In the genomic region with DNA sequence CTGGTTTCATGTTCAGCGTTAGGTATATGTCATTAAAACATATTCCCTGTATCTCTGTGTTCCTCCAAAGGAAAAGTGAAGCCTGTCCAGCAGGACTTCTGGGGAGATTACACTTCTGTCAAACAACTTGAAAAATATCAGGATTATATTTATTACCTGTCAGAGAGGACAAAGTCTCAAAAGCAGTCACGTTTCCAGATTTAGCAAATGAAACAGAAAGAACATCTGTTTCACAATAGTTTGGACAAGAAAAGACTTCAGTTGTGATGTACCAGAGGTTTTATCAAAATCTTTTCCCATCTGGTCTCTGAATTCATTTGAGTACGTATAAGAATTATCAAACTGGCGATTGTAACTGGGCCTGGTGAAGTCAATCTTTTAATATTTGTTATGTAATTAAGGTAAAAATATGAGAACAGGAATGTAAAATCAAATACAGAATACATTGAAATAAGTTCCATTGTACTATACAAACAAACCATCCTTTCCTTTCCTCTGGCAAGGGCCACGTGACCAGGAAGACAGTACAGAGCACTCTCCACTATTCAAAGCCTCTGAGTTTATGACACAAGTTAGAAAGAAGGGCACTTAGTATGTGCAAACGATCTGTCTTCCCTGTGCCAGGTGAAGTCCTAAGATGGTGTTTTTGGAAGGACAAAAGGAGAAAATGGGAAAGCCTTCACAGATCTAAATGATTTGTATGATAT, we compare ENCODE assay signal across 9 cellular contexts. TPM values are rescaled to one million over a fixed set of nuclear protein-coding genes. Genes with fewer than 3 reads are reported as not detected.
DNase-seq lines count a peak whose midpoint lies in the region; ATAC-seq, FAIRE-seq and TF ChIP-seq lines count a peak whose summit lies in the region.
"Had no signal": no experiment of that assay in that cellular context is flagged by ENCODE, and none has a peak within 500 bp of the region (broad histone marks: within the 10 kb centered on the region; RNA-seq: fewer than 3 reads in every experiment).

No MANE protein-coding gene starts in this region.

- peaks cover 67% of the 10 kb centered on the region for H3K4me1 Mint-ChIP-seq in activated CD4-positive, alpha-beta T cell treated with anti-CD3 and anti-CD28 coated beads for 36 hours

- H3K4me1 ChIP-seq in endothelial cell of umbilical vein (ENCODE audit: control insufficient read depth, extremely low read depth, insufficient read depth, low read length) (peaks cover 53% of the 10 kb centered on the region), gastrocnemius medialis (peaks cover 53 to 55% of the 10 kb centered on the region in 2 donors)

- H3K27me3 Mint-ChIP-seq in activated CD4-positive, alpha-beta T cell treated with anti-CD3 and anti-CD28 coated beads for 36 hours: no peaks in the 10 kb centered on the region

- POLR2A ChIA-PET in activated CD4-positive, alpha-beta T cell treated with anti-CD3 and anti-CD28 coated beads for 36 hours (lab: Charles Lee): no interaction called here
- POLR2A ChIA-PET in endothelial cell of umbilical vein (lab: Charles Lee): no interaction called here

- dilution Hi-C loops in endothelial cell of umbilical vein (cut with MboI; ENCODE audit: extremely low pct_ligation_motif_present, low sequenced_read_pairs): no loop called here

- intact Hi-C loops in activated CD4-positive, alpha-beta T cell treated with anti-CD3 and anti-CD28 coated beads for 36 hours (cut with DNase I, micrococcal nuclease): loop anchor here (5.0 kb wide), 4 partner anchors 74 to 556 kb away; a partner anchor contains a TSS
- intact Hi-C loops in endothelial cell of umbilical vein (cut with micrococcal nuclease) (loop anchor here (10.0 kb wide), 1 partner anchor 499 kb away; a partner anchor contains a TSS), gastrocnemius medialis (cut with DNase I; ENCODE audit: low total_unique reads) (loop anchor here (5.0 to 10.0 kb wide), 4 partner anchors 339 to 1546 kb away; a partner anchor contains a TSS)

- peak overlapping the region; percentile 95 for H3K27ac Mint-ChIP-seq in activated CD4-positive, alpha-beta T cell treated with anti-CD3 and anti-CD28 coated beads for 36 hours
- H3K27ac Mint-ChIP-seq in activated naive CD4-positive, alpha-beta T cell treated with anti-CD3 and anti-CD28 coated beads, Interleukin-2, amount 50 U/mL, for 72 hours: peak overlapping the region in 1 of 2 donors; percentile 32

- H3K36me3 ChIP-seq in SU-DHL-6 (ENCODE audit: low read length): peaks cover 15% of the 10 kb centered on the region; the same call in 1 of the 2 replicates
- H3K36me3 ChIP-seq in endothelial cell of umbilical vein (ENCODE audit: control insufficient read depth in 2 of 2, extremely low read depth in 1 of 2, insufficient read depth in 2 of 2, low read length in 2 of 2): peaks cover 0 to 2% of the 10 kb centered on the region in 2 experiments
- no peaks in the 10 kb centered on the region for H3K36me3 ChIP-seq in gastrocnemius medialis
- H3K36me3 ChIP-seq: vagina had no signal

- no peak for DNase-seq in activated CD4-positive, alpha-beta T cell treated with anti-CD3 and anti-CD28 coated beads for 36 hours
- no peak for DNase-seq in activated CD4-positive, alpha-beta T cell treated with anti-CD3 and anti-CD28 coated beads, Interleukin-2, amount 50 U/mL, for 1 hour
- DNase-seq in endothelial cell of umbilical vein (ENCODE audit: low read depth, low spot score): peak; percentile 41
- DNase-seq in gastrocnemius medialis: no peak
- no peak for DNase-seq in GF-D8 (lab: John Stamatoyannopoulos, UW)
- no peak for DNase-seq in activated naive CD4-positive, alpha-beta T cell treated with anti-CD3 and anti-CD28 coated beads, Interleukin-2, amount 50 U/mL, for 72 hours (ENCODE audit: low spot score in 2 of 2)
- DNase-seq in NCI-H446 (lab: John Stamatoyannopoulos, UW): no peak

- CTCF ChIA-PET in activated CD4-positive, alpha-beta T cell treated with anti-CD3 and anti-CD28 coated beads for 36 hours (lab: Charles Lee): interaction anchor here (0.8 to 2.4 kb wide), 4 partner anchors 14 to 394 kb away, joined by 4 to 6 read pairs (median 4); no protein-coding TSS in a partner anchor
- CTCF ChIA-PET in endothelial cell of umbilical vein (lab: Charles Lee): interaction anchor here (1.1 to 3.9 kb wide), 3 partner anchors 87 to 450 kb away, joined by 3 to 30 read pairs (median 3); a partner anchor contains a TSS

- H3K27me3 ChIP-seq in SU-DHL-6 (ENCODE audit: low read length): no peaks in the 10 kb centered on the region
- no peaks in the 10 kb centered on the region for H3K27me3 ChIP-seq in endothelial cell of umbilical vein (ENCODE audit: control insufficient read depth in 2 of 2, insufficient read depth in 2 of 2, low read length in 2 of 2)
- no peaks in the 10 kb centered on the region for H3K27me3 ChIP-seq in gastrocnemius medialis
- H3K27me3 ChIP-seq: vagina had no signal

- TF ChIP-seq CTCF in SU-DHL-6 (IDR thresholded peaks at IDR 0.05; ENCODE audit: insufficient read depth, low read length, poor library complexity, severe bottlenecking) (no peak), endothelial cell of umbilical vein (IDR thresholded peaks at IDR 0.05; ENCODE audit: extremely low read depth in 1 of 2, insufficient read depth in 1 of 2, low read depth in 1 of 2, low read length in 2 of 2) (no peak), gastrocnemius medialis (IDR thresholded peaks at IDR 0.05 in 4 of 5, conservative IDR thresholded peaks at IDR 0.05 in 1 of 5) (no peak)

- in situ Hi-C loops in gastrocnemius medialis (cut with MboI; ENCODE audit: low sequenced_read_pairs in 4 of 4): loop anchor here in 1 of 4 donors (10.0 kb wide), 1 partner anchor 381 kb away; no protein-coding TSS in a partner anchor

- H3K27ac ChIP-seq in SU-DHL-6 (ENCODE audit: low read depth, low read length) (peak overlapping the region; percentile 71; the same call in 1 of the 2 replicates), endothelial cell of umbilical vein (ENCODE audit: insufficient read depth, low read depth, low read length) (peak overlapping the region; percentile 93), gastrocnemius medialis (peak overlapping the region; percentile 42 to 100 (median 92))
- H3K27ac ChIP-seq: vagina had no signal

- H4K20me1 ChIP-seq in SU-DHL-6 (ENCODE audit: low read depth, low read length) (no peaks in the 10 kb centered on the region), endothelial cell of umbilical vein (replicated peaks; ENCODE audit: control insufficient read depth, extremely low read depth, insufficient read depth, low read length) (no peaks in the 10 kb centered on the region)

- peak; percentile 67 for FAIRE-seq in endothelial cell of umbilical vein (lab: Jason Lieb, UNC)

- no peaks in the 10 kb centered on the region for H3K9me3 ChIP-seq in SU-DHL-6 (ENCODE audit: insufficient read depth, low read length)
- no peaks in the 10 kb centered on the region for H3K9me3 ChIP-seq in endothelial cell of umbilical vein (replicated peaks; ENCODE audit: control insufficient read depth, insufficient read depth, low read length)
- H3K9me3 ChIP-seq in gastrocnemius medialis: no peaks in the 10 kb centered on the region
- H3K9me3 ChIP-seq: vagina had no signal

- no peaks in the 10 kb centered on the region for H3K9me1 ChIP-seq in endothelial cell of umbilical vein (replicated peaks; ENCODE audit: control insufficient read depth, extremely low read depth, insufficient read depth, low read length)

- no TSS peak for BruUV-seq in endothelial cell of umbilical vein (replicated peaks; lab: Mats Ljungman, UMichigan)

- peaks cover 9% of the 10 kb centered on the region for H3F3A ChIP-seq in SU-DHL-6 (ENCODE audit: insufficient read depth)

- H3K4me3 ChIP-seq in SU-DHL-6 (ENCODE audit: insufficient read depth, low read length, poor library complexity, severe bottlenecking): no peak overlapping the region
- peak overlapping the region in 1 of 3 experiments; percentile 33 for H3K4me3 ChIP-seq in endothelial cell of umbilical vein (replicated peaks in 1 of 3; ENCODE audit: insufficient read depth in 1 of 3, low read depth in 1 of 3, low read length in 3 of 3)
- no peak overlapping the region for H3K4me3 ChIP-seq in gastrocnemius medialis
- H3K4me3 ChIP-seq: vagina had no signal

- H2AFZ ChIP-seq in SU-DHL-6 (ENCODE audit: low read depth, low read length, severe bottlenecking): no peak overlapping the region
- H2AFZ ChIP-seq in endothelial cell of umbilical vein (ENCODE audit: low read depth, low read length): no peak overlapping the region

- H3K79me2 ChIP-seq in SU-DHL-6 (ENCODE audit: insufficient read depth, low read length): peaks cover 81% of the 10 kb centered on the region
- H3K79me2 ChIP-seq in endothelial cell of umbilical vein (ENCODE audit: control insufficient read depth, insufficient read depth, low read length): peaks cover 88% of the 10 kb centered on the region

- H3K4me2 ChIP-seq in SU-DHL-6 (ENCODE audit: low read depth, low read length, poor library complexity, severe bottlenecking) (peak overlapping the region; percentile 79), endothelial cell of umbilical vein (ENCODE audit: insufficient read depth, low read length) (peak overlapping the region; percentile 96)

- no peak for ATAC-seq in activated CD4-positive, alpha-beta T cell treated with anti-CD3 and anti-CD28 coated beads for 36 hours
- ATAC-seq in gastrocnemius medialis: no peak
- no peak for ATAC-seq in activated naive CD4-positive, alpha-beta T cell treated with anti-CD3 and anti-CD28 coated beads, Interleukin-2, amount 50 U/mL, for 72 hours

- H3K9me3 Mint-ChIP-seq in activated CD4-positive, alpha-beta T cell treated with anti-CD3 and anti-CD28 coated beads for 36 hours (ENCODE audit: low read depth): no peaks in the 10 kb centered on the region
- no peaks in the 10 kb centered on the region for H3K9me3 Mint-ChIP-seq in activated naive CD4-positive, alpha-beta T cell treated with anti-CD3 and anti-CD28 coated beads, Interleukin-2, amount 50 U/mL, for 72 hours

- no peaks in the 10 kb centered on the region for H3K9me2 ChIP-seq in SU-DHL-6 (replicated peaks; ENCODE audit: insufficient read depth, low read length)

- H3K36me3 Mint-ChIP-seq in activated CD4-positive, alpha-beta T cell treated with anti-CD3 and anti-CD28 coated beads for 36 hours (ENCODE audit: low read depth): peaks cover 59% of the 10 kb centered on the region
- H3K36me3 Mint-ChIP-seq in activated naive CD4-positive, alpha-beta T cell treated with anti-CD3 and anti-CD28 coated beads, Interleukin-2, amount 50 U/mL, for 72 hours: peaks cover 23 to 55% of the 10 kb centered on the region in 2 donors

- H3K9ac ChIP-seq in SU-DHL-6 (ENCODE audit: low read length) (0 out of 2 replicates have a peak overlapping the region, but pooled peaks have one; percentile 94), endothelial cell of umbilical vein (replicated peaks; ENCODE audit: extremely low read depth, insufficient read depth, low read length) (peak overlapping the region; percentile 98)

- peak overlapping the region; percentile 94 for H3K4me3 Mint-ChIP-seq in activated CD4-positive, alpha-beta T cell treated with anti-CD3 and anti-CD28 coated beads for 36 hours

- TF ChIP-seq POLR2A in endothelial cell of umbilical vein (IDR thresholded peaks at IDR 0.05; ENCODE audit: low read depth, low read length) (no peak), gastrocnemius medialis (IDR thresholded peaks at IDR 0.05) (no peak)

RNA-seq across cellular contexts. Expression of a gene that starts 3.2 kb away (rescaled TPM):
- total RNA-seq in activated CD4-positive, alpha-beta T cell treated with anti-CD3 and anti-CD28 coated beads for 36 hours: 10 to 100 TPM; 44.3 to 65.7 TPM
- 54.5 and 66.1 TPM in 2 replicates for total RNA-seq in endothelial cell of umbilical vein
- polyA plus RNA-seq in endothelial cell of umbilical vein: 17.9 and 26.0 TPM in 2 replicates
- 30.9 and 31.4 TPM in 2 replicates for polyA plus RNA-seq in endothelial cell of umbilical vein (2011; cell fraction: cytosol; rRNA removed)
- 27.7 and 41.8 TPM in 2 replicates for polyA plus RNA-seq in endothelial cell of umbilical vein (2011; cell fraction: nucleus; rRNA removed)
- polyA plus RNA-seq in endothelial cell of umbilical vein (2012): 45.2 and 68.0 TPM in 2 replicates
- polyA minus RNA-seq in endothelial cell of umbilical vein: 18.8 and 21.0 TPM in 2 replicates
- polyA minus RNA-seq in endothelial cell of umbilical vein (2011; cell fraction: cytosol; rRNA and poly(A)+ RNA removed): 8.2 TPM
- 11.9 and 17.1 TPM in 2 replicates for polyA minus RNA-seq in endothelial cell of umbilical vein (2011; cell fraction: nucleus; rRNA and poly(A)+ RNA removed)
- total RNA-seq in gastrocnemius medialis: 10 to 100 TPM; 16.9 to 25.5 (median 20.8) TPM
- 10 to 100 TPM; 42.0 to 58.7 TPM for total RNA-seq in activated naive CD4-positive, alpha-beta T cell treated with anti-CD3 and anti-CD28 coated beads, Interleukin-2, amount 50 U/mL, for 72 hours

RNA-seq across cellular contexts. Expression of a gene that starts 3.5 kb away (rescaled TPM):
- total RNA-seq in activated CD4-positive, alpha-beta T cell treated with anti-CD3 and anti-CD28 coated beads for 36 hours: 10 to 100 TPM; 20.4 to 24.3 TPM
- total RNA-seq in endothelial cell of umbilical vein (11.1 and 13.6 TPM in 2 replicates), gastrocnemius medialis (10 to 100 TPM in 3 of 4 donors, 1 to 10 TPM in 1; 5.9 to 11.1 (median 10.7) TPM)
- polyA plus RNA-seq in endothelial cell of umbilical vein: 3.6 and 5.9 TPM in 2 replicates
- polyA plus RNA-seq in endothelial cell of umbilical vein (2011; cell fraction: cytosol; rRNA removed): 6.5 and 6.6 TPM in 2 replicates
- polyA plus RNA-seq in endothelial cell of umbilical vein (2011; cell fraction: nucleus; rRNA removed): 11.2 and 12.4 TPM in 2 replicates
- polyA plus RNA-seq in endothelial cell of umbilical vein (2012): 10.3 and 10.4 TPM in 2 replicates
- polyA minus RNA-seq in endothelial cell of umbilical vein: 2.0 and 2.9 TPM in 2 replicates
- polyA minus RNA-seq in endothelial cell of umbilical vein (2011; cell fraction: cytosol; rRNA and poly(A)+ RNA removed): 5.5 TPM
- 2.6 and 4.8 TPM in 2 replicates for polyA minus RNA-seq in endothelial cell of umbilical vein (2011; cell fraction: nucleus; rRNA and poly(A)+ RNA removed)
- 10 to 100 TPM; 10.8 to 24.9 TPM for total RNA-seq in activated naive CD4-positive, alpha-beta T cell treated with anti-CD3 and anti-CD28 coated beads, Interleukin-2, amount 50 U/mL, for 72 hours
